ENCODE assay signal across 12 cellular contexts in the genomic region with DNA sequence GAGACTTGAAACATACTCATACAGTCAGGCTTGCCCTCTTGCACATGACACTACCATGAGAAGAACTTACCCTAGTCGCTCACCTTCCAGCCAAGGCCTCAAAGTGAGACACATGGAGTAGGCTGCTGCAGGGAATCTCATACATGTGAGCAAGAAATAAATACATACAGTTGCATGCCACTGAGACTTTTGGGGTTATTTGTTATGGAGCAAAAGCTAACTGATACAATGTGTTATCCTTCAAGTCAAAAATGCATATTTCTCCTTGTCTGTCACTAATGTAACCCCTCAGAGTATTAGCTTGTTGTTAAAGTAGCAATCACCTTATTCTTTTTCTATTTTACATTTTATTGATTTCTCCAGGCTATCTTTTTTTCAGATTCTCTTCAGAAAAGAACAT.
"Had no signal": no experiment of that assay in that cellular context is flagged by ENCODE, and none has a peak within 500 bp of the region (broad histone marks: within the 10 kb centered on the region; RNA-seq: fewer than 3 reads in every experiment).

No MANE protein-coding gene starts in this region.

- FAIRE-seq: small intestine had no signal

- ATAC-seq: foreskin keratinocyte, right cardiac atrium had no signal

- H3K27me3 ChIP-seq: brain microvascular endothelial cell, foreskin keratinocyte, transverse colon had no signal

- H3K27ac Mint-ChIP-seq: progenitor cell of endocrine pancreas had no signal

- DNase-seq: activated naive CD8-positive, alpha-beta T cell treated with anti-CD3 and anti-CD28 coated beads, Interleukin-2, amount 10 ng/mL, durations not matched to agents 7 days and 5 days; anterior cingulate cortex; brain microvascular endothelial cell; cerebellar nuclear complex; effector CD8-positive, alpha-beta T cell; foreskin keratinocyte; right cardiac atrium; small intestine; stimulated activated CD4-positive, alpha-beta T cell treated with anti-CD3 and anti-CD28 coated beads, Interleukin-4, amount 100 ng/mL, for 24 hours; stimulated activated naive CD4-positive, alpha-beta T cell; transverse colon had no signal

- H3K27me3 Mint-ChIP-seq: activated naive CD8-positive, alpha-beta T cell treated with anti-CD3 and anti-CD28 coated beads, Interleukin-2, amount 10 ng/mL, durations not matched to agents 7 days and 5 days; progenitor cell of endocrine pancreas had no signal

- H3K4me3 ChIP-seq: transverse colon had no signal

- H3K9me3 ChIP-seq: transverse colon had no signal

- H3K36me3 ChIP-seq: brain microvascular endothelial cell, transverse colon had no signal

- H3K4me3 Mint-ChIP-seq: activated naive CD8-positive, alpha-beta T cell treated with anti-CD3 and anti-CD28 coated beads, Interleukin-2, amount 10 ng/mL, durations not matched to agents 7 days and 5 days had no signal

- H3K27ac ChIP-seq: brain microvascular endothelial cell, foreskin keratinocyte, transverse colon had no signal
